17 cellular contexts compared by ENCODE assay signal in the genomic region with DNA sequence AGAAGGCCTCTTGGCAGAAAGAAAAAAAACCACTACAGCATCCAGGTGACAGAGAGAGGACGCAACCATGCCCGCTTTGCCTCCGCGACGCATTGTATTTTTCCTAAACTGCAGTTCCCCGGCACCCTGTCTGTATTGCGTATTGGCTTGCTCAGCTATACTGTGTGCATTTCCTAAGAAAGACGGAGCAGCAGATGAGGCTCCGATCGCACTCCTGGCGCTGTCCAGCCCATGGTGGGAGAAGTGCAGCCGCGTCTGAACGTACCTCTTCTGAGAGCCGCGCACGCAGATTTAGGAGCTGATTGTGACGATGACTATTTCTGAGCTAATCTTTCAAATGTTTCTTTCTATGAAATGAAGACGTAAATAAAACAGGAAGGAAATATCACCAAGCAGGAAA.
DNase-seq lines count a peak whose midpoint lies in the region; ATAC-seq and TF ChIP-seq lines count a peak whose summit lies in the region.
"Had no signal": no experiment of that assay in that cellular context is flagged by ENCODE, and none has a peak within 500 bp of the region (broad histone marks: within the 10 kb centered on the region; RNA-seq: fewer than 3 reads in every experiment).

No MANE protein-coding gene starts in this region.

- no peaks in the 10 kb centered on the region for H4K20me1 ChIP-seq in DND-41 (ENCODE audit: insufficient read depth, low read length)
- no peaks in the 10 kb centered on the region for H4K20me1 ChIP-seq in neural progenitor cell (ENCODE audit: low read depth)

- H3F3A ChIP-seq in neural progenitor cell (ENCODE audit: low read depth) = no peaks in the 10 kb centered on the region

- no peaks in the 10 kb centered on the region for H3K27me3 ChIP-seq in DND-41 (ENCODE audit: insufficient read depth, low read length, poor library complexity)
- H3K27me3 ChIP-seq in MG63 = peaks cover 13% of the 10 kb centered on the region
- no peaks in the 10 kb centered on the region for H3K27me3 ChIP-seq in neural progenitor cell
- H3K27me3 ChIP-seq: BE2C had no signal

- H3K79me2 ChIP-seq in DND-41 (ENCODE audit: insufficient read depth, low read length) (no peaks in the 10 kb centered on the region), neural progenitor cell (ENCODE audit: low read depth) (no peaks in the 10 kb centered on the region)

- TF ChIP-seq CTCF in DND-41 (IDR thresholded peaks at IDR 0.05; ENCODE audit: borderline replicate concordance, extremely low read depth, low read length, poor library complexity, severe bottlenecking) (no peak), neural progenitor cell (IDR thresholded peaks at IDR 0.05) (no peak)

- ATAC-seq in DND-41 (ENCODE audit: insufficient read depth, low read depth) = no peak
- no peak for ATAC-seq in activated T-helper 17 cell treated with anti-CD3 and anti-CD28 coated beads, Interleukin-2, amount 50 U/mL, for 72 hours (replicated peaks)
- ATAC-seq: GM12878, HepG2 had no signal

- H3K4me2 ChIP-seq in DND-41 (ENCODE audit: insufficient read depth, low read length) (no peak overlapping the region), neural progenitor cell (no peak overlapping the region)

- no peak overlapping the region for H3K4me3 ChIP-seq in DND-41 (ENCODE audit: low read depth in 1 of 2, low read length in 2 of 2)
- no peak overlapping the region for H3K4me3 ChIP-seq in MG63
- H3K4me3 ChIP-seq in neural progenitor cell = no peak overlapping the region
- H3K4me3 ChIP-seq: GM12878 had no signal

- H3K4me3 Mint-ChIP-seq in neural progenitor cell = no peak overlapping the region
- H3K4me3 Mint-ChIP-seq in activated T-helper 17 cell treated with anti-CD3 and anti-CD28 coated beads, Interleukin-2, amount 50 U/mL, for 72 hours = no peak overlapping the region
- H3K4me3 Mint-ChIP-seq: CD14-positive monocyte; CD4-positive, alpha-beta memory T cell; H9; IgD-negative memory B cell had no signal

- peaks cover 34% of the 10 kb centered on the region for H3K4me1 ChIP-seq in DND-41 (ENCODE audit: insufficient read depth, low read length)
- H3K4me1 ChIP-seq in neural progenitor cell = no peaks in the 10 kb centered on the region
- H3K4me1 ChIP-seq: BE2C had no signal

- H3K9ac ChIP-seq in DND-41 (ENCODE audit: low read depth, low read length) = no peak overlapping the region
- H3K9ac ChIP-seq in neural progenitor cell = no peak overlapping the region

- peaks cover 5% of the 10 kb centered on the region for H3K4me1 Mint-ChIP-seq in neural progenitor cell
- no peaks in the 10 kb centered on the region for H3K4me1 Mint-ChIP-seq in activated T-helper 17 cell treated with anti-CD3 and anti-CD28 coated beads, Interleukin-2, amount 50 U/mL, for 72 hours
- H3K4me1 Mint-ChIP-seq: CD14-positive monocyte; CD4-positive, alpha-beta memory T cell; IgD-negative memory B cell had no signal

- peak overlapping the region; percentile 64 for H3K27ac Mint-ChIP-seq in neural progenitor cell
- no peak overlapping the region for H3K27ac Mint-ChIP-seq in activated T-helper 17 cell treated with anti-CD3 and anti-CD28 coated beads, Interleukin-2, amount 50 U/mL, for 72 hours
- H3K27ac Mint-ChIP-seq: CD14-positive monocyte; CD4-positive, alpha-beta memory T cell; H9; IgD-negative memory B cell had no signal

- H3K9me3 Mint-ChIP-seq in neural progenitor cell = peaks cover 2% of the 10 kb centered on the region
- peaks cover 27% of the 10 kb centered on the region for H3K9me3 Mint-ChIP-seq in activated T-helper 17 cell treated with anti-CD3 and anti-CD28 coated beads, Interleukin-2, amount 50 U/mL, for 72 hours

- peak overlapping the region; percentile 80; the same call in 1 of the 2 replicates for H3K27ac ChIP-seq in DND-41 (ENCODE audit: low read length)
- no peak overlapping the region for H3K27ac ChIP-seq in neural progenitor cell

- DNase-seq in DND-41 = no peak
- DNase-seq in MG63 = peak; percentile 24
- no peak for DNase-seq in neural progenitor cell (ENCODE audit: low spot score)
- no peak for DNase-seq in NCI-H524 treated with DMSO at 0.1 percent for 48 hours (lab: John Stamatoyannopoulos, UW)
- no peak for DNase-seq in T1000 (lab: John Stamatoyannopoulos, UW)
- DNase-seq: ACHN; BE2C; CD4-positive, alpha-beta memory T cell; DMS153; DMS79; EL; H9 had no signal

- H2AFZ ChIP-seq in DND-41 (ENCODE audit: low read depth, low read length) = no peak overlapping the region
- no peak overlapping the region for H2AFZ ChIP-seq in neural progenitor cell (replicated peaks)

- H3K36me3 ChIP-seq in DND-41 (ENCODE audit: insufficient read depth, low read length) (no peaks in the 10 kb centered on the region), MG63 (no peaks in the 10 kb centered on the region), neural progenitor cell (no peaks in the 10 kb centered on the region)
- H3K36me3 ChIP-seq: BE2C had no signal

- no peaks in the 10 kb centered on the region for H3K36me3 Mint-ChIP-seq in neural progenitor cell
- no peaks in the 10 kb centered on the region for H3K36me3 Mint-ChIP-seq in activated T-helper 17 cell treated with anti-CD3 and anti-CD28 coated beads, Interleukin-2, amount 50 U/mL, for 72 hours (ENCODE audit: low read depth)
- H3K36me3 Mint-ChIP-seq: CD14-positive monocyte; CD4-positive, alpha-beta memory T cell had no signal

- peaks cover 4% of the 10 kb centered on the region for H3K27me3 Mint-ChIP-seq in neural progenitor cell (ENCODE audit: insufficient read depth, low read depth)
- no peaks in the 10 kb centered on the region for H3K27me3 Mint-ChIP-seq in activated T-helper 17 cell treated with anti-CD3 and anti-CD28 coated beads, Interleukin-2, amount 50 U/mL, for 72 hours
- H3K27me3 Mint-ChIP-seq: CD4-positive, alpha-beta memory T cell; IgD-negative memory B cell had no signal

- H3K9me3 ChIP-seq in DND-41 (ENCODE audit: insufficient read depth, low read length, severe bottlenecking) (peaks cover 3% of the 10 kb centered on the region), MG63 (no peaks in the 10 kb centered on the region), neural progenitor cell (ENCODE audit: low read depth) (no peaks in the 10 kb centered on the region)
- H3K9me3 ChIP-seq: BE2C had no signal
